28 cellular contexts compared by ENCODE assay signal in the genomic region with DNA sequence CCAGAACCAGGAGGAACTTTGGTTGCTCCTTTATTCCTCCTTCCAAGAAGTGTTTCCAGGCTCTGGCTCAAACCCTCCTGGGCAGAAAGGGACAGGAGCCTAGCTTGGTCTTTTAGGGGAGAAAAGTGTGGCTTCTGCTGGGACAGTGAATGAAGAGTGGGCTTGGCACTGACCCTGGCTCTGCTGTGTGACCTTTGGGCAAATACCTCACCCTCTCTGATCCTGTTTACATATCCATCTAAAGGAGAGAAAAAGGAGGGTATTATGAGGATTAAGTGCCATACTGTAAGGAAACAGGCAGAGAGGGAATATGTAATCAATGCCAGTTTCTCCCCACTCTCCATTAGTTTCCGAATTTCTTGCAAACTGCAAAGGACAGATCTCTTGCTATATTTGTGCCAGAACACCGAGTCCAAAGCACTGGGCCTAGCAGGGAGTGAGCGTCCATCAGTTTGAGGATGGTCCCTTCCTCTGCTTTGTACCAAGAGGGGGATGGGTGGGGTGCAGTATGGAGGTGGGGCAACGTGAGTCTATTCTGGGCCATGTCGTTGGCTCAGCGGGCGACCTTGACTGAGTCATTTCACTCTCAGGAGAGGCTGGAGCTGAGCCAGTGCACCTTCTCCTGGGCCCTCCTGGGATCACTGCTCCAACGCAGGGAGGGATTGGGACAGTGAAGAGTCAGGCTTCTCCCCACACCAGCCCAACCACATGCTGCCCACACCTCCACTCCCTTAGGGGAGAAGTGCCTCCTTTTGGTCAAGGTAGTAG. TPM values are rescaled to one million over a fixed set of nuclear protein-coding genes. Genes with fewer than 3 reads are reported as not detected.
"Had no signal": no experiment of that assay in that cellular context is flagged by ENCODE, and none has a peak within 500 bp of the region (broad histone marks: within the 10 kb centered on the region; RNA-seq: fewer than 3 reads in every experiment).

No MANE protein-coding gene starts in this region.

- ATAC-seq: activated CD8-positive, alpha-beta memory T cell treated with anti-CD3 and anti-CD28 coated beads, Interleukin-2, amount 10 ng/mL, durations not matched to agents 7 days and 5 days; activated CD8-positive, alpha-beta T cell treated with anti-CD3 and anti-CD28 coated beads for 36 hours; activated naive CD8-positive, alpha-beta T cell treated with anti-CD3 and anti-CD28 coated beads, Interleukin-2, amount 50 U/mL, for 24 hours; body of pancreas; right lobe of liver; stimulated activated memory B cell treated with anti-CD40 and anti-IgM and Interleukin-4, amounts not matched to agents 10 μg/mL and 1 μg/mL and 100 μg/mL, for 72 hours had no signal

- DNase-seq: activated CD4-positive, alpha-beta T cell treated with anti-CD3 and anti-CD28 coated beads, Interleukin-2, amount 10 ng/mL, durations not matched to agents 7 days and 5 days; activated CD4-positive, CD25-positive, alpha-beta regulatory T cell treated with anti-CD3 and anti-CD28 coated beads, Interleukin-2, amount 50 U/mL, for 72 hours; activated CD8-positive, alpha-beta memory T cell treated with anti-CD3 and anti-CD28 coated beads, Interleukin-2, amount 10 ng/mL, durations not matched to agents 7 days and 5 days; activated CD8-positive, alpha-beta T cell treated with anti-CD3 and anti-CD28 coated beads for 36 hours; activated effector memory CD4-positive, alpha-beta T cell treated with anti-CD3 and anti-CD28 coated beads, Interleukin-2, amount 50 U/mL, for 16 hours; activated naive CD4-positive, alpha-beta T cell treated with anti-CD3 and anti-CD28 coated beads, Interleukin-2, amount 50 U/mL, for 16 hours; activated naive CD8-positive, alpha-beta T cell treated with anti-CD3 and anti-CD28 coated beads, Interleukin-2, amount 50 U/mL, for 24 hours; activated T-cell treated with anti-CD3 and anti-CD28 coated beads for 4 hours; anterior cingulate cortex; effector CD4-positive, alpha-beta T cell; mesenchymal stem cell; naive B cell; occipital lobe; stimulated activated CD4-positive, alpha-beta T cell treated with anti-CD3 and anti-CD28 coated beads, Interleukin-2, amount 100 ng/mL, for 24 hours; stomach had no signal

- H3K27ac ChIP-seq: body of pancreas, cardiac muscle cell, right lobe of liver, skin epidermis, stomach, VCaP had no signal

- H3K4me3 ChIP-seq: body of pancreas, cardiac muscle cell, right lobe of liver, skin epidermis, stomach had no signal

- H3K36me3 ChIP-seq: cardiac muscle cell, right lobe of liver, stomach had no signal

- H3K27me3 ChIP-seq: body of pancreas, cardiac muscle cell, right lobe of liver had no signal

- FAIRE-seq: endometrium had no signal

- H3K4me1 ChIP-seq: body of pancreas, right lobe of liver, stomach had no signal

- H3K9me3 ChIP-seq: body of pancreas, right lobe of liver, stomach had no signal

RNA-seq across cellular contexts. Expression of gene IGSF21, which starts 38.4 kb away (rescaled TPM):
- total RNA-seq: activated CD4-positive, alpha-beta T cell treated with anti-CD3 and anti-CD28 coated beads, Interleukin-2, amount 10 ng/mL, durations not matched to agents 7 days and 5 days; activated CD8-positive, alpha-beta memory T cell treated with anti-CD3 and anti-CD28 coated beads, Interleukin-2, amount 10 ng/mL, durations not matched to agents 7 days and 5 days; activated CD8-positive, alpha-beta T cell treated with anti-CD3 and anti-CD28 coated beads for 36 hours; chondrocyte; epithelial cell of proximal tubule; fibroblast of villous mesenchyme; kidney epithelial cell; mononuclear cell; T-helper 2 cell treated with Interferon-gamma antibody and Interleukin-4, amounts not matched to agents 100 ng/mL and 5 ng/mL, for 36 hours had no signal
- polyA plus RNA-seq: cardiac muscle cell had no signal
